ENCODE assay signal across 8 cellular contexts in genomic region chr2:238970553-238971081, GRCh38.
A peak's percentile ranks its signal among the peaks of the same experiment; 100 is the strongest.
DNase-seq lines count a peak whose midpoint lies in the region; ATAC-seq lines count a peak whose summit lies in the region.

No MANE protein-coding gene starts in this region.

- peaks cover 0 to 4% of the 10 kb centered on the region in 2 donors for H3K36me3 Mint-ChIP-seq in activated naive CD4-positive, alpha-beta T cell treated with anti-CD3 and anti-CD28 coated beads, Interleukin-2, amount 50 U/mL, for 72 hours

- H3K27ac Mint-ChIP-seq in activated naive CD4-positive, alpha-beta T cell treated with anti-CD3 and anti-CD28 coated beads, Interleukin-2, amount 50 U/mL, for 72 hours, result no peak overlapping the region

- peak; percentile 20 for DNase-seq in NCI-H146 (lab: John Stamatoyannopoulos, UW)
- DNase-seq in NCI-H146 treated with DMSO at 0.1 percent for 48 hours (lab: John Stamatoyannopoulos, UW; ENCODE audit: unreplicated experiment), result no peak
- DNase-seq in RKO (ENCODE audit: low spot score), result peak; percentile 62
- DNase-seq in activated naive CD4-positive, alpha-beta T cell treated with anti-CD3 and anti-CD28 coated beads, Interleukin-2, amount 50 U/mL, for 72 hours (ENCODE audit: low spot score in 2 of 2), result peak in 1 of 2 donors; percentile 61
- DNase-seq in left ventricle myocardium superior, result peak; percentile 67
- peak; percentile 76 for DNase-seq in sciatic nerve (ENCODE audit: low spot score)
- no peak for DNase-seq in NCI-H2227 treated with DMSO at 0.1 percent for 48 hours (lab: John Stamatoyannopoulos, UW)

- intact Hi-C loops in left ventricle myocardium superior (cut with micrococcal nuclease), result no loop called here
- intact Hi-C loops in sciatic nerve (cut with DNase I), result no loop called here

- H3K9me3 Mint-ChIP-seq in activated naive CD4-positive, alpha-beta T cell treated with anti-CD3 and anti-CD28 coated beads, Interleukin-2, amount 50 U/mL, for 72 hours, result peaks cover 0 to 5% of the 10 kb centered on the region in 2 donors

- ATAC-seq in HG03045 (IDR thresholded peaks at IDR 0.05; ENCODE audit: unreplicated experiment) (peak; percentile 77), left ventricle myocardium superior (peak; percentile 82), sciatic nerve (peak; percentile 77)
- peak; percentile 61 to 79 for ATAC-seq in activated naive CD4-positive, alpha-beta T cell treated with anti-CD3 and anti-CD28 coated beads, Interleukin-2, amount 50 U/mL, for 72 hours

Comparison
In these comparisons a context has a peak if more than half of its experiments do, and no peak if none do; other contexts are left out.
1. DNase-seq: peak in NCI-H146 (single experiment), RKO (single experiment), left ventricle myocardium superior (single experiment) and sciatic nerve (single experiment); none in NCI-H146 treated with DMSO at 0.1 percent for 48 hours (single experiment) and NCI-H2227 treated with DMSO at 0.1 percent for 48 hours (single experiment).
2. Peak in every context shown above with its lines, with median percentiles within 50 percentile points of each other: ATAC-seq.